In the genomic region with DNA sequence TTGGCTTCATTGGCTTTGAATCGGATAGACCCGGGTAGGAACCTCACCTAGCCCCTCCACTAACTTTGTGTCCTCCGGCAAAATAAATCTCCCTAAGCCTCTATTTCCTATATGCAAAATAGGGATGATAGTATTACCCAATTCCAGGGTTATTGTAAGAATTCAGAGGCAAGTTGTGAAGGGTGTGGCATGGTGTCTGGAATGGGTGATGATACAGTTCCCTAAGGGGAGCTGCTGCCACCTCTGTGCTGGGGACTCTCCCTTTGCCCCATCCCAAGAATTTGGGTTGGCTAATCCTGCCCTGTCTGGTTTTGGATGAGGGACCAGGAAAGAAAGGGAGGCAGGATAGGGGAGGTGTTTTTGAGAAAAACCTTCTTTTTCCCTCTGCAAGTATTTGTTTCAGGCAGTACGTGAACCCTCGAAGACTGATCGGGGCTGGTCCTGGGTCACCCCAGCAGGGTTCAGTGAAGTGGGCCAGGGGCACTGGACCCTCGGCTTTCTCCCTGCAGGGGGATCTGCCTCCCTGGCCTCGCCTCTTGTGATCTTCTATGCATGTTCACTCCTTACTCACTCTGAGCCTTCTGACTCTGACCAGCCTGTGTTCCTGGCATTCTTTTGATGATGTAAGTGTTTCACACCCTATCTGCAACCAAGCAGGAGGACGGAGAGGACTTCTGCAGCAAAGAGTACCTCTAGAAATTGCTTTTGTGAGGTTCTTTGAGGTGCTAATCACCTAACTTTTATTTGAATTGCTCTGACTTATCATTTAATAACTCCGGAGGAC, we compare ENCODE assay signal across 8 cellular contexts.
DNase-seq lines count a peak whose midpoint lies in the region; ATAC-seq, FAIRE-seq and TF ChIP-seq lines count a peak whose summit lies in the region.

No MANE protein-coding gene starts in this region.

- no peak overlapping the region for H3K4me2 ChIP-seq in astrocyte (ENCODE audit: low read length)

- CTCF ChIA-PET in activated naive CD4-positive, alpha-beta T cell treated with anti-CD3 and anti-CD28 coated beads for 36 hours (lab: Charles Lee): interaction anchor here (1.0 to 2.4 kb wide), 3 partner anchors 9 to 121 kb away, joined by 3 to 13 read pairs (median 4); no protein-coding TSS in a partner anchor

- no peaks in the 10 kb centered on the region for H3K9me3 Mint-ChIP-seq in activated naive CD4-positive, alpha-beta T cell treated with anti-CD3 and anti-CD28 coated beads for 36 hours
- no peaks in the 10 kb centered on the region for H3K9me3 Mint-ChIP-seq in astrocyte (ENCODE audit: unreplicated experiment)

- H3K4me1 Mint-ChIP-seq in activated naive CD4-positive, alpha-beta T cell treated with anti-CD3 and anti-CD28 coated beads for 36 hours (ENCODE audit: low read depth): peaks cover 92% of the 10 kb centered on the region
- H3K4me1 Mint-ChIP-seq in astrocyte (ENCODE audit: low read depth, unreplicated experiment): peaks cover 51% of the 10 kb centered on the region

- no peak overlapping the region for H2AFZ ChIP-seq in astrocyte (ENCODE audit: low read depth, low read length)

- no peaks in the 10 kb centered on the region for H3K27me3 Mint-ChIP-seq in activated naive CD4-positive, alpha-beta T cell treated with anti-CD3 and anti-CD28 coated beads for 36 hours (ENCODE audit: low read depth)
- no peaks in the 10 kb centered on the region for H3K27me3 Mint-ChIP-seq in astrocyte (ENCODE audit: low read depth, unreplicated experiment)

- no peak overlapping the region for H3K4me3 ChIP-seq in astrocyte (ENCODE audit: insufficient read depth, low read depth, low read length)
- no peak overlapping the region for H3K4me3 ChIP-seq in uterus

- TF ChIP-seq CTCF in astrocyte (IDR thresholded peaks at IDR 0.05; ENCODE audit: insufficient read depth, low read depth, low read length): no peak
- no peak for TF ChIP-seq CTCF in uterus (IDR thresholded peaks at IDR 0.05)

- intact Hi-C loops in activated naive CD4-positive, alpha-beta T cell treated with anti-CD3 and anti-CD28 coated beads for 36 hours (cut with micrococcal nuclease): no loop called here
- intact Hi-C loops in uterus (cut with DNase I; ENCODE audit: low total_unique reads): no loop called here

- peaks cover 2% of the 10 kb centered on the region for H3K36me3 Mint-ChIP-seq in activated naive CD4-positive, alpha-beta T cell treated with anti-CD3 and anti-CD28 coated beads for 36 hours (ENCODE audit: low read depth)
- no peaks in the 10 kb centered on the region for H3K36me3 Mint-ChIP-seq in astrocyte (ENCODE audit: low read depth, unreplicated experiment)

- peaks cover 28% of the 10 kb centered on the region for H3K79me2 ChIP-seq in astrocyte (ENCODE audit: insufficient read depth, low read length)

- TF ChIP-seq POLR2A in uterus (IDR thresholded peaks at IDR 0.05): no peak

- peak overlapping the region; percentile 27 for H3K4me3 Mint-ChIP-seq in activated naive CD4-positive, alpha-beta T cell treated with anti-CD3 and anti-CD28 coated beads for 36 hours
- no peak overlapping the region for H3K4me3 Mint-ChIP-seq in astrocyte (ENCODE audit: unreplicated experiment)

- H3K4me1 ChIP-seq in astrocyte (ENCODE audit: insufficient read depth, low read length) (peaks cover 42% of the 10 kb centered on the region), uterus (peaks cover 0 to 23% of the 10 kb centered on the region in 2 donors)

- no peak for ATAC-seq in HG02884 (IDR thresholded peaks at IDR 0.05; ENCODE audit: unreplicated experiment)

- no peak for FAIRE-seq in astrocyte (lab: Jason Lieb, UNC)

- H3K27me3 ChIP-seq in astrocyte (ENCODE audit: insufficient read depth, low read length): no peaks in the 10 kb centered on the region
- no peaks in the 10 kb centered on the region for H3K27me3 ChIP-seq in uterus

- H4K20me1 ChIP-seq in astrocyte (ENCODE audit: insufficient read depth, low read length): peaks cover 16% of the 10 kb centered on the region

- H3K36me3 ChIP-seq in astrocyte (ENCODE audit: insufficient read depth, low read length) (no peaks in the 10 kb centered on the region), uterus (no peaks in the 10 kb centered on the region)

- no peaks in the 10 kb centered on the region for H3K9me3 ChIP-seq in astrocyte (ENCODE audit: insufficient read depth, low read depth, low read length)
- no peaks in the 10 kb centered on the region for H3K9me3 ChIP-seq in uterus

- H3K27ac ChIP-seq in astrocyte (ENCODE audit: low read depth, low read length) (no peak overlapping the region), uterus (peak overlapping the region; percentile 79 to 86)

- peak overlapping the region; percentile 80 for H3K27ac Mint-ChIP-seq in activated naive CD4-positive, alpha-beta T cell treated with anti-CD3 and anti-CD28 coated beads for 36 hours
- H3K27ac Mint-ChIP-seq in astrocyte (ENCODE audit: unreplicated experiment): peak overlapping the region; percentile 81

- H3K9ac ChIP-seq in astrocyte (ENCODE audit: low read length): no peak overlapping the region

- DNase-seq in activated naive CD4-positive, alpha-beta T cell treated with anti-CD3 and anti-CD28 coated beads for 36 hours: peak; percentile 68
- no peak for DNase-seq in activated naive CD4-positive, alpha-beta T cell treated with Interleukin-2 at 50 U/mL for 16 hours
- DNase-seq in astrocyte (ENCODE audit: low read depth) (peak; percentile 70), kidney tubule cell (ENCODE audit: low spot score) (peak; percentile 56), uterus (peak in 1 of 2 donors; percentile 56), germinal center (ENCODE audit: low spot score) (no peak), KG1 (lab: John Stamatoyannopoulos, UW) (no peak)

Comparison
In these comparisons a context has a peak if more than half of its experiments do, and no peak if none do; other contexts are left out.
1. DNase-seq: peak in activated naive CD4-positive, alpha-beta T cell treated with anti-CD3 and anti-CD28 coated beads for 36 hours (single experiment), astrocyte (single experiment) and kidney tubule cell (single experiment); none in activated naive CD4-positive, alpha-beta T cell treated with Interleukin-2 at 50 U/mL for 16 hours (single experiment), germinal center (single experiment) and KG1 (single experiment).